ENCODE assay signal across 8 cellular contexts in the genomic region with DNA sequence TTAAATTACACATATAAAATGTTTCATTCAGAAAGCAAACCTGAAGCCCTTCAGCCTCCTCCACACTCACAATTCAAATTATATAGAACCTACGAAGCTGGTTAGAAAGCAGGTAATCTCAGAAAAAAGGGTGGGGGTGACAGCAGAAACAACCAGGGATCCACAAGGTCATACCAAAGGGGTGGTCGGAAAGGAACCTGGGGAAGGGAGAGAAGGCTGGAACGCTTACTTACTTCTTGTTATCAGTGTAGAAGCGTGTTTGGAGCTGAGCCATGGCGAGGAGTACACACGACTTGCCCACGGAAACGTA. TPM values are rescaled to one million over a fixed set of nuclear protein-coding genes. Genes with fewer than 3 reads are reported as not detected.
DNase-seq lines count a peak whose midpoint lies in the region; ATAC-seq and TF ChIP-seq lines count a peak whose summit lies in the region.

No MANE protein-coding gene starts in this region.

- H3K27ac Mint-ChIP-seq in activated naive CD4-positive, alpha-beta T cell treated with anti-CD3 and anti-CD28 coated beads, Interleukin-2, amount 50 U/mL, for 72 hours = peak overlapping the region; percentile 92 to 97
- peak overlapping the region; percentile 93 to 99 (median 97) for H3K27ac Mint-ChIP-seq in immature natural killer cell

- H3K4me1 ChIP-seq in thoracic aorta (ENCODE audit: control insufficient read depth in 1 of 2, low read depth in 2 of 2) = peaks cover 13 to 20% of the 10 kb centered on the region in 2 donors

- DNase-seq in activated naive CD4-positive, alpha-beta T cell treated with anti-CD3 and anti-CD28 coated beads, Interleukin-2, amount 50 U/mL, for 72 hours (ENCODE audit: low spot score in 2 of 2) = no peak
- DNase-seq in immature natural killer cell = no peak
- no peak for DNase-seq in thoracic aorta (ENCODE audit: low spot score)
- DNase-seq in NCI-H345 treated with DMSO at 0.1 percent for 48 hours (lab: John Stamatoyannopoulos, UW; ENCODE audit: unreplicated experiment) = no peak
- DNase-seq in pons (ENCODE audit: low spot score) = no peak

- TF ChIP-seq CTCF in C4-2B (conservative IDR thresholded peaks at IDR 0.05) (no peak), thoracic aorta (IDR thresholded peaks at IDR 0.05) (no peak)

- H3K27me3 Mint-ChIP-seq in immature natural killer cell (ENCODE audit: low read depth in 3 of 3) = peaks cover 5 to 6% (median 5%) of the 10 kb centered on the region in 3 donors

- H3K9me3 ChIP-seq in thoracic aorta = no peaks in the 10 kb centered on the region

- H3K36me3 ChIP-seq in thoracic aorta = no peaks in the 10 kb centered on the region

- H3K4me1 Mint-ChIP-seq in immature natural killer cell = peaks cover 16 to 42% of the 10 kb centered on the region in 2 donors

- peak overlapping the region; percentile 82 for H3K4me3 ChIP-seq in thoracic aorta

- peak overlapping the region; percentile 99 for H3K27ac ChIP-seq in C4-2B
- peak overlapping the region; percentile 79 to 90 for H3K27ac ChIP-seq in thoracic aorta

- ATAC-seq in HG02588 (IDR thresholded peaks at IDR 0.05; ENCODE audit: unreplicated experiment) = peak; percentile 19
- peak in 1 of 2 donors; percentile 21 for ATAC-seq in activated naive CD4-positive, alpha-beta T cell treated with anti-CD3 and anti-CD28 coated beads, Interleukin-2, amount 50 U/mL, for 72 hours
- ATAC-seq in thoracic aorta (ENCODE audit: insufficient number of reproducible peaks, low FRiP score, low read depth) = no peak
- no peak for ATAC-seq in HG03159 (IDR thresholded peaks at IDR 0.05; ENCODE audit: unreplicated experiment)

- H3K27me3 ChIP-seq in thoracic aorta (replicated peaks; ENCODE audit: insufficient read depth) = no peaks in the 10 kb centered on the region

- peaks cover 9 to 13% of the 10 kb centered on the region in 2 donors for H3K36me3 Mint-ChIP-seq in activated naive CD4-positive, alpha-beta T cell treated with anti-CD3 and anti-CD28 coated beads, Interleukin-2, amount 50 U/mL, for 72 hours
- peaks cover 0 to 2% (median 0%) of the 10 kb centered on the region in 3 donors for H3K36me3 Mint-ChIP-seq in immature natural killer cell

- no peaks in the 10 kb centered on the region for H3K9me3 Mint-ChIP-seq in activated naive CD4-positive, alpha-beta T cell treated with anti-CD3 and anti-CD28 coated beads, Interleukin-2, amount 50 U/mL, for 72 hours
- H3K9me3 Mint-ChIP-seq in immature natural killer cell = no peaks in the 10 kb centered on the region

- H3K4me3 Mint-ChIP-seq in immature natural killer cell = peak overlapping the region; percentile 97 to 99 (median 98)

RNA-seq across cellular contexts. Expression of a gene that starts 0.3 kb away (rescaled TPM):
- total RNA-seq in activated naive CD4-positive, alpha-beta T cell treated with anti-CD3 and anti-CD28 coated beads, Interleukin-2, amount 50 U/mL, for 72 hours = 100 to 1,000 TPM in 1 of 2 donors, 10 to 100 TPM in 1; 82.5 to 101 TPM
- polyA plus RNA-seq in immature natural killer cell = 10 to 100 TPM in 2 of 3 donors, 1 to 10 TPM in 1; 5.3 to 21.8 (median 17.8) TPM
- total RNA-seq in thoracic aorta = 10 to 100 TPM in 1 of 2 donors, 1 to 10 TPM in 1; 7.7 to 18.6 TPM

RNA-seq across cellular contexts. Expression of a gene that starts 0.9 kb away (rescaled TPM):
- total RNA-seq in activated naive CD4-positive, alpha-beta T cell treated with anti-CD3 and anti-CD28 coated beads, Interleukin-2, amount 50 U/mL, for 72 hours = 1 to 10 TPM; 3.9 to 8.5 TPM
- 1 to 10 TPM; 1.5 to 5.4 (median 2.9) TPM for polyA plus RNA-seq in immature natural killer cell
- 10 to 100 TPM; 10.5 to 25.6 TPM for total RNA-seq in thoracic aorta

RNA-seq across cellular contexts. Expression of a gene that starts 39.6 kb away (rescaled TPM):
- total RNA-seq in activated naive CD4-positive, alpha-beta T cell treated with anti-CD3 and anti-CD28 coated beads, Interleukin-2, amount 50 U/mL, for 72 hours = 1 to 10 TPM; 6.2 to 10.0 TPM
- 1 to 10 TPM; 4.6 to 4.9 (median 4.7) TPM for polyA plus RNA-seq in immature natural killer cell
- total RNA-seq in thoracic aorta = 10 to 100 TPM; 12.9 to 13.7 TPM

Comparison
In these comparisons a context has a peak if more than half of its experiments do, and no peak if none do; other contexts are left out.
1. RNA of a gene that starts 0.3 kb away (total RNA-seq): 82.5 to 101 TPM in activated naive CD4-positive, alpha-beta T cell treated with anti-CD3 and anti-CD28 coated beads, Interleukin-2, amount 50 U/mL, for 72 hours; 7.7 to 18.6 TPM in thoracic aorta; every median in the first group is over 4 times any median in the second.